Comparison of ENCODE assay signal across 2 cellular contexts in genomic region chr5:1919750-1920149, GRCh38.
TF ChIP-seq lines count a peak whose summit lies in the region.

No MANE protein-coding gene starts in this region.

TF ChIP-seq in HCT116, 20 proteins besides CTCF, POLR2A, EP300 and RAD21 (continued from another document):
- TF ChIP-seq MAX (IDR thresholded peaks at IDR 0.05) (no peak), EGR1 (IDR thresholded peaks at IDR 0.05; ENCODE audit: low read depth) (no peak), ELF1 (IDR thresholded peaks at IDR 0.05; ENCODE audit: borderline replicate concordance, low read depth) (no peak), SP1 (IDR thresholded peaks at IDR 0.05; ENCODE audit: low read depth) (no peak), POLR2AphosphoS5 (IDR thresholded peaks at IDR 0.05; ENCODE audit: low read depth, low read length) (no peak)

TF ChIP-seq in K562, 482 proteins besides CTCF, POLR2A, EP300 and RAD21:
- TF ChIP-seq PRDM10 (IDR thresholded peaks at IDR 0.05; ENCODE audit: partially characterized antibody) (no peak), ZNF444 (CRISPR knock-in tag; IDR thresholded peaks at IDR 0.05) (no peak), ZNF121 (CRISPR knock-in tag; conservative IDR thresholded peaks at IDR 0.05) (no peak), MTF1 (CRISPR knock-in tag; IDR thresholded peaks at IDR 0.05; ENCODE audit: borderline replicate concordance) (no peak), STAG1 (CRISPR knock-in tag; IDR thresholded peaks at IDR 0.05; ENCODE audit: borderline replicate concordance) (no peak), HIVEP1 (CRISPR knock-in tag; IDR thresholded peaks at IDR 0.05) (no peak), POLR2AphosphoS2 (IDR thresholded peaks at IDR 0.05; ENCODE audit: low read length) (no peak), RFX1 (IDR thresholded peaks at IDR 0.05) (no peak), ZNF764 (CRISPR knock-in tag; IDR thresholded peaks at IDR 0.05; ENCODE audit: low read depth) (no peak), VEZF1 (CRISPR knock-in tag; IDR thresholded peaks at IDR 0.05) (no peak), XRCC4 (IDR thresholded peaks at IDR 0.05; ENCODE audit: extremely low read depth, insufficient read depth, insufficient read length) (no peak), CXXC5 (CRISPR knock-in tag; IDR thresholded peaks at IDR 0.05) (no peak), ARID1B (IDR thresholded peaks at IDR 0.05) (no peak), NUFIP1 (IDR thresholded peaks at IDR 0.05; ENCODE audit: partially characterized antibody) (no peak), CBFA2T3 (IDR thresholded peaks at IDR 0.05) (no peak)
